Comparison of ENCODE assay signal across 8 cellular contexts in genomic region chr20:47122560-47122959, GRCh38.
"Had no signal": no experiment of that assay in that cellular context is flagged by ENCODE, and none has a peak within 500 bp of the region (broad histone marks: within the 10 kb centered on the region; RNA-seq: fewer than 3 reads in every experiment).

No MANE protein-coding gene starts in this region.

- H3K27ac ChIP-seq: GM23248, HL-60 had no signal

- H2AFZ ChIP-seq: GM23248 had no signal

- DNase-seq: GM23248, GOT3, H7, HFFc6, KG1 had no signal

- H3K9ac ChIP-seq: GM23248 had no signal

- H3K4me3 ChIP-seq: GM23248, HAP-1 had no signal

- H3K9me3 ChIP-seq: HAP-1 had no signal

- ATAC-seq: HCT116 had no signal

- H3K36me3 ChIP-seq: HAP-1 had no signal
